Comparison of ENCODE assay signal across 9 cellular contexts in genomic region chr1:62906428-62906886, GRCh38.
DNase-seq lines count a peak whose midpoint lies in the region; ATAC-seq and TF ChIP-seq lines count a peak whose summit lies in the region.
"Had no signal": no experiment of that assay in that cellular context is flagged by ENCODE, and none has a peak within 500 bp of the region (broad histone marks: within the 10 kb centered on the region; RNA-seq: fewer than 3 reads in every experiment).

No MANE protein-coding gene starts in this region.

- H3K36me3 Mint-ChIP-seq in activated naive CD8-positive, alpha-beta T cell treated with anti-CD3 and anti-CD28 coated beads, Interleukin-2, amount 50 U/mL, for 24 hours (ENCODE audit: low read depth) = no peaks in the 10 kb centered on the region
- no peaks in the 10 kb centered on the region for H3K36me3 Mint-ChIP-seq in activated naive CD8-positive, alpha-beta T cell treated with anti-CD3 and anti-CD28 coated beads for 36 hours
- no peaks in the 10 kb centered on the region for H3K36me3 Mint-ChIP-seq in type B pancreatic cell

- ATAC-seq in activated naive CD8-positive, alpha-beta T cell treated with anti-CD3 and anti-CD28 coated beads, Interleukin-2, amount 50 U/mL, for 24 hours = no peak
- no peak for ATAC-seq in GM18498 (IDR thresholded peaks at IDR 0.05; ENCODE audit: unreplicated experiment)

- peak; percentile 3 for DNase-seq in activated naive CD8-positive, alpha-beta T cell treated with anti-CD3 and anti-CD28 coated beads, Interleukin-2, amount 50 U/mL, for 24 hours
- no peak for DNase-seq in activated naive CD8-positive, alpha-beta T cell treated with anti-CD3 and anti-CD28 coated beads for 36 hours
- DNase-seq in NCI-H460 (ENCODE audit: extremely low read depth, low read depth) = peak; percentile 15
- peak; percentile 13 to 28 for DNase-seq in erythroblast (lab: John Stamatoyannopoulos, UW)
- no peak for DNase-seq in type B pancreatic cell (ENCODE audit: extremely low spot score, unreplicated experiment)
- no peak for DNase-seq in NK-92 (lab: John Stamatoyannopoulos, UW; ENCODE audit: unreplicated experiment)
- DNase-seq in activated CD8-positive, alpha-beta memory T cell treated with anti-CD3 and anti-CD28 coated beads, Interleukin-2, amount 50 U/mL, for 48 hours = no peak
- DNase-seq: DMS79 had no signal

- TF ChIP-seq POLR2A in erythroblast (IDR thresholded peaks at IDR 0.05; ENCODE audit: low read length) = no peak

- H3K4me3 Mint-ChIP-seq in activated naive CD8-positive, alpha-beta T cell treated with anti-CD3 and anti-CD28 coated beads, Interleukin-2, amount 50 U/mL, for 24 hours = no peak overlapping the region
- no peak overlapping the region for H3K4me3 Mint-ChIP-seq in activated naive CD8-positive, alpha-beta T cell treated with anti-CD3 and anti-CD28 coated beads for 36 hours
- no peak overlapping the region for H3K4me3 Mint-ChIP-seq in type B pancreatic cell

- peak; percentile 78 for TF ChIP-seq CTCF in type B pancreatic cell (conservative IDR thresholded peaks at IDR 0.05)

- no peaks in the 10 kb centered on the region for H3K9me3 Mint-ChIP-seq in activated naive CD8-positive, alpha-beta T cell treated with anti-CD3 and anti-CD28 coated beads, Interleukin-2, amount 50 U/mL, for 24 hours
- peaks cover 2% of the 10 kb centered on the region for H3K9me3 Mint-ChIP-seq in activated naive CD8-positive, alpha-beta T cell treated with anti-CD3 and anti-CD28 coated beads for 36 hours
- no peaks in the 10 kb centered on the region for H3K9me3 Mint-ChIP-seq in type B pancreatic cell

- peaks cover 2% of the 10 kb centered on the region for H3K27me3 Mint-ChIP-seq in activated naive CD8-positive, alpha-beta T cell treated with anti-CD3 and anti-CD28 coated beads, Interleukin-2, amount 50 U/mL, for 24 hours
- H3K27me3 Mint-ChIP-seq in activated naive CD8-positive, alpha-beta T cell treated with anti-CD3 and anti-CD28 coated beads for 36 hours = peaks cover 3% of the 10 kb centered on the region
- peaks cover 13% of the 10 kb centered on the region for H3K27me3 Mint-ChIP-seq in type B pancreatic cell

- peaks cover 9% of the 10 kb centered on the region for H3K4me1 Mint-ChIP-seq in activated naive CD8-positive, alpha-beta T cell treated with anti-CD3 and anti-CD28 coated beads, Interleukin-2, amount 50 U/mL, for 24 hours
- peaks cover 8% of the 10 kb centered on the region for H3K4me1 Mint-ChIP-seq in activated naive CD8-positive, alpha-beta T cell treated with anti-CD3 and anti-CD28 coated beads for 36 hours
- H3K4me1 Mint-ChIP-seq in type B pancreatic cell (ENCODE audit: unreplicated experiment) = no peaks in the 10 kb centered on the region

- H3K27ac Mint-ChIP-seq in activated naive CD8-positive, alpha-beta T cell treated with anti-CD3 and anti-CD28 coated beads, Interleukin-2, amount 50 U/mL, for 24 hours = no peak overlapping the region
- H3K27ac Mint-ChIP-seq in activated naive CD8-positive, alpha-beta T cell treated with anti-CD3 and anti-CD28 coated beads for 36 hours = no peak overlapping the region
- no peak overlapping the region for H3K27ac Mint-ChIP-seq in type B pancreatic cell

Comparison
In these comparisons a context has a peak if more than half of its experiments do, and no peak if none do; other contexts are left out.
1. DNase-seq: peak in activated naive CD8-positive, alpha-beta T cell treated with anti-CD3 and anti-CD28 coated beads, Interleukin-2, amount 50 U/mL, for 24 hours (single experiment), NCI-H460 (single experiment) and erythroblast (2 of 2); none in activated naive CD8-positive, alpha-beta T cell treated with anti-CD3 and anti-CD28 coated beads for 36 hours (single experiment), type B pancreatic cell (single experiment), NK-92 (single experiment) and activated CD8-positive, alpha-beta memory T cell treated with anti-CD3 and anti-CD28 coated beads, Interleukin-2, amount 50 U/mL, for 48 hours (single experiment).